In the genomic region with DNA sequence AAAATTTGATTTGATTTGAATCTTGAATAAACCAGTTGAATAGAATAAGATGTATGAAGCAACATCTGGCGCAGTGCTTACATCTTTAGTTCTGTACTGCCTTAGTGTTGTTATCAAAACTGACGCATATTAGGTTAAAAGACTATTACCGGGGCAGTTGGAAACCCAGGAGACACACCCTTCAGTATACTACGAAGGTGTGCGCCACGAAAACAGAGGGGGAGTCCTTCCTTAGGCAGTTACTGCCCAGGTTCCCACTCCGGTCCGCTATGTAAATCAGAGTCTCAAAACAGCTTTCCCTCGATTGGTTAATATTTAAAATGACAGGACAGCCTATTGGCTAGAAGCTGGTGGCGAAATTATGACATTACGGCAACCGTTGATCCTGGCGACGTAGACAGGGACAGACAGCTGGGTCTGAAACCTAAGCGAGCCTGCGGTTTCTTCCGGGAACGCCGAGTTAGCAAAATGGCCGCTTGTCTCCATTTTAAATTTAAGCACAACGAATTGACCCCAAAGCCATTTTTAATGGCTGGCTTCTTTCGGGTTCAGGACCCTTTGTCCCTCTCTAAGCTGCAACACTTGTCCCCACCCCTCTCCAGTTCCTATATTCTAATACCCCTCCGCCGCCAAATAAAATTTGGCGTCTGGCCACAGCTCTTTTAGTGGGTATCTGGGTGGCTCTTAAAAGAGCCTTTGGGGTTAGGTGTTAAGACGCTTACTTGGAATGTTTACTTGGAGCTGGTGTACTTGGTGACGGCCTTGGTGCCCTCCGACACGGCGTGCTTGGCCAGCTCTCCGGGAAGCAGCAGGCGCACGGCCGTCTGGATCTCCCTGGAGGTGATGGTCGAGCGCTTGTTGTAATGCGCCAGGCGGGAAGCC, we compare ENCODE assay signal across 1 cellular context.
TF ChIP-seq lines count a peak whose summit lies in the region.

No MANE protein-coding gene starts in this region.

TF ChIP-seq in HepG2, 621 proteins besides CTCF, POLR2A, EP300 and RAD21 (continued from another document and continues in another):
- TF ChIP-seq, protein P1, sequence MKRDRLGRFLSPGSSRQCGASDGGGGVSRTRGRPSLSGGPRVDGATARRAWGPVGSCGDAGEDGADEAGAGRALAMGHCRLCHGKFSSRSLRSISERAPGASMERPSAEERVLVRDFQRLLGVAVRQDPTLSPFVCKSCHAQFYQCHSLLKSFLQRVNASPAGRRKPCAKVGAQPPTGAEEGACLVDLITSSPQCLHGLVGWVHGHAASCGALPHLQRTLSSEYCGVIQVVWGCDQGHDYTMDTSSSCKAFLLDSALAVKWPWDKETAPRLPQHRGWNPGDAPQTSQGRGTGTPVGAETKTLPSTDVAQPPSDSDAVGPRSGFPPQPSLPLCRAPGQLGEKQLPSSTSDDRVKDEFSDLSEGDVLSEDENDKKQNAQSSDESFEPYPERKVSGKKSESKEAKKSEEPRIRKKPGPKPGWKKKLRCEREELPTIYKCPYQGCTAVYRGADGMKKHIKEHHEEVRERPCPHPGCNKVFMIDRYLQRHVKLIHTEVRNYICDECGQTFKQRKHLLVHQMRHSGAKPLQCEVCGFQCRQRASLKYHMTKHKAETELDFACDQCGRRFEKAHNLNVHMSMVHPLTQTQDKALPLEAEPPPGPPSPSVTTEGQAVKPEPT (CRISPR knock-in tag; IDR thresholded peaks at IDR 0.05; ENCODE audit: low read depth) = no peak
- TF ChIP-seq, protein P2, sequence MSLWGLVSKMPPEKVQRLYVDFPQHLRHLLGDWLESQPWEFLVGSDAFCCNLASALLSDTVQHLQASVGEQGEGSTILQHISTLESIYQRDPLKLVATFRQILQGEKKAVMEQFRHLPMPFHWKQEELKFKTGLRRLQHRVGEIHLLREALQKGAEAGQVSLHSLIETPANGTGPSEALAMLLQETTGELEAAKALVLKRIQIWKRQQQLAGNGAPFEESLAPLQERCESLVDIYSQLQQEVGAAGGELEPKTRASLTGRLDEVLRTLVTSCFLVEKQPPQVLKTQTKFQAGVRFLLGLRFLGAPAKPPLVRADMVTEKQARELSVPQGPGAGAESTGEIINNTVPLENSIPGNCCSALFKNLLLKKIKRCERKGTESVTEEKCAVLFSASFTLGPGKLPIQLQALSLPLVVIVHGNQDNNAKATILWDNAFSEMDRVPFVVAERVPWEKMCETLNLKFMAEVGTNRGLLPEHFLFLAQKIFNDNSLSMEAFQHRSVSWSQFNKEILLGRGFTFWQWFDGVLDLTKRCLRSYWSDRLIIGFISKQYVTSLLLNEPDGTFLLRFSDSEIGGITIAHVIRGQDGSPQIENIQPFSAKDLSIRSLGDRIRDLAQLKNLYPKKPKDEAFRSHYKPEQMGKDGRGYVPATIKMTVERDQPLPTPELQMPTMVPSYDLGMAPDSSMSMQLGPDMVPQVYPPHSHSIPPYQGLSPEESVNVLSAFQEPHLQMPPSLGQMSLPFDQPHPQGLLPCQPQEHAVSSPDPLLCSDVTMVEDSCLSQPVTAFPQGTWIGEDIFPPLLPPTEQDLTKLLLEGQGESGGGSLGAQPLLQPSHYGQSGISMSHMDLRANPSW (CRISPR knock-in tag; IDR thresholded peaks at IDR 0.05; ENCODE audit: borderline replicate concordance) = peak; percentile 45; the same call in 1 of the 2 replicates
- TF ChIP-seq MEIS1 (CRISPR knock-in tag; IDR thresholded peaks at IDR 0.05; ENCODE audit: borderline replicate concordance) (peak; percentile 31; the same call in 1 of the 2 replicates), PHF21A (CRISPR knock-in tag; IDR thresholded peaks at IDR 0.05) (peak; percentile 88), ZNF749 (CRISPR knock-in tag; IDR thresholded peaks at IDR 0.05; ENCODE audit: borderline replicate concordance) (no peak; the same call in 1 of the 2 replicates), ZBTB38 (CRISPR knock-in tag; IDR thresholded peaks at IDR 0.05) (peak; percentile 32; the same call in 1 of the 2 replicates), ZNF562 (CRISPR knock-in tag; IDR thresholded peaks at IDR 0.05; ENCODE audit: borderline replicate concordance) (0 out of 2 replicates have a peak, but pooled peaks have one; percentile 66), MAZ (IDR thresholded peaks at IDR 0.05; ENCODE audit: borderline replicate concordance, low read depth, low read length) (peak; percentile 36; the same call in 1 of the 2 replicates), MAZ (CRISPR knock-in tag; IDR thresholded peaks at IDR 0.05; ENCODE audit: low read depth) (peak; percentile 42), HNF4G (IDR thresholded peaks at IDR 0.05; ENCODE audit: borderline replicate concordance, low read depth, low read length) (peak; percentile 8; the same call in 1 of the 2 replicates), HNF4G (CRISPR knock-in tag; IDR thresholded peaks at IDR 0.05; ENCODE audit: borderline replicate concordance, low read depth) (no peak), ARID2 (CRISPR knock-in tag; IDR thresholded peaks at IDR 0.05; ENCODE audit: borderline replicate concordance) (no peak), ZNF569 (CRISPR knock-in tag; IDR thresholded peaks at IDR 0.05; ENCODE audit: borderline replicate concordance) (no peak), ZNF264 (CRISPR knock-in tag; IDR thresholded peaks at IDR 0.05) (peak; percentile 25), MTA1 (CRISPR knock-in tag; IDR thresholded peaks at IDR 0.05; ENCODE audit: borderline replicate concordance) (peak; percentile 37; the same call in 1 of the 2 replicates), ELF4 (CRISPR knock-in tag; IDR thresholded peaks at IDR 0.05; ENCODE audit: borderline replicate concordance) (no peak), ZNF496 (CRISPR knock-in tag; IDR thresholded peaks at IDR 0.05; ENCODE audit: insufficient replicate concordance) (no peak), ZNF460 (CRISPR knock-in tag; IDR thresholded peaks at IDR 0.05; ENCODE audit: borderline replicate concordance) (no peak), ZMAT3 (CRISPR knock-in tag; conservative IDR thresholded peaks at IDR 0.05) (peak; percentile 95; the same call in 1 of the 2 replicates), KLF9 (CRISPR knock-in tag; IDR thresholded peaks at IDR 0.05; ENCODE audit: low read depth) (peak; percentile 100), ZNF383 (CRISPR knock-in tag; IDR thresholded peaks at IDR 0.05; ENCODE audit: borderline replicate concordance) (no peak), ZNF263 (CRISPR knock-in tag; IDR thresholded peaks at IDR 0.05) (no peak; the same call in 1 of the 2 replicates), FOXA1 (IDR thresholded peaks at IDR 0.05) (no peak), FOXA1 (CRISPR knock-in tag; IDR thresholded peaks at IDR 0.05) (peak; percentile 34; the same call in 1 of the 2 replicates), NONO (IDR thresholded peaks at IDR 0.05) (no peak), NONO (CRISPR knock-in tag; conservative IDR thresholded peaks at IDR 0.05) (peak; percentile 82), ZNF672 (CRISPR knock-in tag; IDR thresholded peaks at IDR 0.05) (peak; percentile 58; the same call in 1 of the 2 replicates), ZNF207 (IDR thresholded peaks at IDR 0.05; ENCODE audit: borderline replicate concordance) (no peak), ZNF709 (CRISPR knock-in tag; IDR thresholded peaks at IDR 0.05) (peak; percentile 84), SRSF4 (IDR thresholded peaks at IDR 0.05; ENCODE audit: low read depth, low read length, poor library complexity, severe bottlenecking) (no peak), ZNF292 (CRISPR knock-in tag; IDR thresholded peaks at IDR 0.05; ENCODE audit: borderline replicate concordance, low read depth) (no peak), ZNF432 (CRISPR knock-in tag; IDR thresholded peaks at IDR 0.05; ENCODE audit: borderline replicate concordance) (no peak), CBX1 (IDR thresholded peaks at IDR 0.05; ENCODE audit: low read depth) (peak; percentile 66), YY1 (IDR thresholded peaks at IDR 0.05; ENCODE audit: insufficient read depth, insufficient replicate concordance, low read depth, low read length) (peak; percentile 93)
- TF ChIP-seq, protein P3, sequence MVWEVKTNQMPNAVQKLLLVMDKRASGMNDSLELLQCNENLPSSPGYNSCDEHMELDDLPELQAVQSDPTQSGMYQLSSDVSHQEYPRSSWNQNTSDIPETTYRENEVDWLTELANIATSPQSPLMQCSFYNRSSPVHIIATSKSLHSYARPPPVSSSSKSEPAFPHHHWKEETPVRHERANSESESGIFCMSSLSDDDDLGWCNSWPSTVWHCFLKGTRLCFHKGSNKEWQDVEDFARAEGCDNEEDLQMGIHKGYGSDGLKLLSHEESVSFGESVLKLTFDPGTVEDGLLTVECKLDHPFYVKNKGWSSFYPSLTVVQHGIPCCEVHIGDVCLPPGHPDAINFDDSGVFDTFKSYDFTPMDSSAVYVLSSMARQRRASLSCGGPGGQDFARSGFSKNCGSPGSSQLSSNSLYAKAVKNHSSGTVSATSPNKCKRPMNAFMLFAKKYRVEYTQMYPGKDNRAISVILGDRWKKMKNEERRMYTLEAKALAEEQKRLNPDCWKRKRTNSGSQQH (CRISPR knock-in tag; IDR thresholded peaks at IDR 0.05; ENCODE audit: low read depth) = peak; percentile 96
- TF ChIP-seq, protein P4, sequence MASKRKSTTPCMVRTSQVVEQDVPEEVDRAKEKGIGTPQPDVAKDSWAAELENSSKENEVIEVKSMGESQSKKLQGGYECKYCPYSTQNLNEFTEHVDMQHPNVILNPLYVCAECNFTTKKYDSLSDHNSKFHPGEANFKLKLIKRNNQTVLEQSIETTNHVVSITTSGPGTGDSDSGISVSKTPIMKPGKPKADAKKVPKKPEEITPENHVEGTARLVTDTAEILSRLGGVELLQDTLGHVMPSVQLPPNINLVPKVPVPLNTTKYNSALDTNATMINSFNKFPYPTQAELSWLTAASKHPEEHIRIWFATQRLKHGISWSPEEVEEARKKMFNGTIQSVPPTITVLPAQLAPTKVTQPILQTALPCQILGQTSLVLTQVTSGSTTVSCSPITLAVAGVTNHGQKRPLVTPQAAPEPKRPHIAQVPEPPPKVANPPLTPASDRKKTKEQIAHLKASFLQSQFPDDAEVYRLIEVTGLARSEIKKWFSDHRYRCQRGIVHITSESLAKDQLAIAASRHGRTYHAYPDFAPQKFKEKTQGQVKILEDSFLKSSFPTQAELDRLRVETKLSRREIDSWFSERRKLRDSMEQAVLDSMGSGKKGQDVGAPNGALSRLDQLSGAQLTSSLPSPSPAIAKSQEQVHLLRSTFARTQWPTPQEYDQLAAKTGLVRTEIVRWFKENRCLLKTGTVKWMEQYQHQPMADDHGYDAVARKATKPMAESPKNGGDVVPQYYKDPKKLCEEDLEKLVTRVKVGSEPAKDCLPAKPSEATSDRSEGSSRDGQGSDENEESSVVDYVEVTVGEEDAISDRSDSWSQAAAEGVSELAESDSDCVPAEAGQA (IDR thresholded peaks at IDR 0.05; ENCODE audit: low read depth) = peak; percentile 78; the same call in 1 of the 2 replicates
- TF ChIP-seq, protein P4 (CRISPR knock-in tag; IDR thresholded peaks at IDR 0.05; ENCODE audit: borderline replicate concordance) = no peak
- TF ChIP-seq, protein P5, sequence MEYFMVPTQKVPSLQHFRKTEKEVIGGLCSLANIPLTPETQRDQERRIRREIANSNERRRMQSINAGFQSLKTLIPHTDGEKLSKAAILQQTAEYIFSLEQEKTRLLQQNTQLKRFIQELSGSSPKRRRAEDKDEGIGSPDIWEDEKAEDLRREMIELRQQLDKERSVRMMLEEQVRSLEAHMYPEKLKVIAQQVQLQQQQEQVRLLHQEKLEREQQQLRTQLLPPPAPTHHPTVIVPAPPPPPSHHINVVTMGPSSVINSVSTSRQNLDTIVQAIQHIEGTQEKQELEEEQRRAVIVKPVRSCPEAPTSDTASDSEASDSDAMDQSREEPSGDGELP (IDR thresholded peaks at IDR 0.05; ENCODE audit: borderline replicate concordance, low read depth) = peak; percentile 94
- TF ChIP-seq, protein P6, sequence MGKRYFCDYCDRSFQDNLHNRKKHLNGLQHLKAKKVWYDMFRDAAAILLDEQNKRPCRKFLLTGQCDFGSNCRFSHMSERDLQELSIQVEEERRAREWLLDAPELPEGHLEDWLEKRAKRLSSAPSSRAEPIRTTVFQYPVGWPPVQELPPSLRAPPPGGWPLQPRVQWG (CRISPR knock-in tag; IDR thresholded peaks at IDR 0.05; ENCODE audit: borderline replicate concordance, low read depth) = no peak
- TF ChIP-seq, protein P7, sequence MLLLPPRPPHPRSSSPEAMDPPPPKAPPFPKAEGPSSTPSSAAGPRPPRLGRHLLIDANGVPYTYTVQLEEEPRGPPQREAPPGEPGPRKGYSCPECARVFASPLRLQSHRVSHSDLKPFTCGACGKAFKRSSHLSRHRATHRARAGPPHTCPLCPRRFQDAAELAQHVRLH (CRISPR knock-in tag; IDR thresholded peaks at IDR 0.05; ENCODE audit: borderline replicate concordance, low read depth) = peak; percentile 88
- TF ChIP-seq, protein P8, sequence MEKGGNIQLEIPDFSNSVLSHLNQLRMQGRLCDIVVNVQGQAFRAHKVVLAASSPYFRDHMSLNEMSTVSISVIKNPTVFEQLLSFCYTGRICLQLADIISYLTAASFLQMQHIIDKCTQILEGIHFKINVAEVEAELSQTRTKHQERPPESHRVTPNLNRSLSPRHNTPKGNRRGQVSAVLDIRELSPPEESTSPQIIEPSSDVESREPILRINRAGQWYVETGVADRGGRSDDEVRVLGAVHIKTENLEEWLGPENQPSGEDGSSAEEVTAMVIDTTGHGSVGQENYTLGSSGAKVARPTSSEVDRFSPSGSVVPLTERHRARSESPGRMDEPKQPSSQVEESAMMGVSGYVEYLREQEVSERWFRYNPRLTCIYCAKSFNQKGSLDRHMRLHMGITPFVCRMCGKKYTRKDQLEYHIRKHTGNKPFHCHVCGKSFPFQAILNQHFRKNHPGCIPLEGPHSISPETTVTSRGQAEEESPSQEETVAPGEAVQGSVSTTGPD (CRISPR knock-in tag; IDR thresholded peaks at IDR 0.05) = peak; percentile 6; the same call in 1 of the 2 replicates
- TF ChIP-seq, protein P9, sequence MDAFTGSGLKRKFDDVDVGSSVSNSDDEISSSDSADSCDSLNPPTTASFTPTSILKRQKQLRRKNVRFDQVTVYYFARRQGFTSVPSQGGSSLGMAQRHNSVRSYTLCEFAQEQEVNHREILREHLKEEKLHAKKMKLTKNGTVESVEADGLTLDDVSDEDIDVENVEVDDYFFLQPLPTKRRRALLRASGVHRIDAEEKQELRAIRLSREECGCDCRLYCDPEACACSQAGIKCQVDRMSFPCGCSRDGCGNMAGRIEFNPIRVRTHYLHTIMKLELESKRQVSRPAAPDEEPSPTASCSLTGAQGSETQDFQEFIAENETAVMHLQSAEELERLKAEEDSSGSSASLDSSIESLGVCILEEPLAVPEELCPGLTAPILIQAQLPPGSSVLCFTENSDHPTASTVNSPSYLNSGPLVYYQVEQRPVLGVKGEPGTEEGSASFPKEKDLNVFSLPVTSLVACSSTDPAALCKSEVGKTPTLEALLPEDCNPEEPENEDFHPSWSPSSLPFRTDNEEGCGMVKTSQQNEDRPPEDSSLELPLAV (CRISPR knock-in tag; conservative IDR thresholded peaks at IDR 0.05; ENCODE audit: low read depth) = 0 out of 2 replicates have a peak, but pooled peaks have one; percentile 68
